25 cellular contexts compared by ENCODE assay signal in the genomic region with DNA sequence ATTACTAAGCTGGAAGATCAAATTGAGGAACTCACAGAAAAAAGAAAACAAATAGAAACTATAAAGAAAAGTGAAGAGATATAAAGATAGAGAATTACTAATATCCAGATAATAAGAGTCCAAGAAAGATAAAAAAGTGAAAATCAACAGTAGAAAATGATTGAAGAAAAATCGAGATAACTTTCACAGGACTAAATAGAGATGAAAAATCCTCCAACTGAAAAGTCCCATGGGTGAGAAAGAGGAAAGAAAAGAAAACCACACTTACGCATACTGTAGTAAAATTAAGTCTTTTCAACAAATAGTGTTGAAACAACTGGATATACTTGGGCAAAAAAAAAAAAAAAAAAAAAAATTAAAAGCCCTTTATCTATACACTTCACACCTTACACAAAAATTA. TPM values are rescaled to one million over a fixed set of nuclear protein-coding genes. Genes with fewer than 3 reads are reported as not detected.
"Had no signal": no experiment of that assay in that cellular context is flagged by ENCODE, and none has a peak within 500 bp of the region (broad histone marks: within the 10 kb centered on the region; RNA-seq: fewer than 3 reads in every experiment).

No MANE protein-coding gene starts in this region.

- H3K4me3 Mint-ChIP-seq: activated CD4-positive, alpha-beta T cell treated with anti-CD3 and anti-CD28 coated beads, Interleukin-2, amount 10 ng/mL, durations not matched to agents 24 days and 14 days; activated CD8-positive, alpha-beta memory T cell treated with anti-CD3 and anti-CD28 coated beads, Interleukin-2, amount 10 ng/mL, durations not matched to agents 7 days and 5 days; activated naive CD8-positive, alpha-beta T cell; activated T-cell treated with anti-CD3 and anti-CD28 coated beads, Interleukin-2, amount 50 U/mL, for 24 hours; activated T-helper 1 cell treated with anti-CD3 and anti-CD28 coated beads, Interleukin-12 subunit alpha, Interleukin-12 subunit beta, Interleukin-2, Interleukin-4 antibody, amounts not matched to agents 30 ng/mL and 10 ng/mL and 1 ng/mL, durations not matched to agents 14 hours and 24 hours and 36 hours had no signal

- H3K27ac Mint-ChIP-seq: activated CD4-positive, alpha-beta T cell treated with anti-CD3 and anti-CD28 coated beads, Interleukin-2, amount 10 ng/mL, durations not matched to agents 24 days and 14 days; activated CD8-positive, alpha-beta memory T cell treated with anti-CD3 and anti-CD28 coated beads, Interleukin-2, amount 10 ng/mL, durations not matched to agents 7 days and 5 days; activated naive CD8-positive, alpha-beta T cell; activated T-cell treated with anti-CD3 and anti-CD28 coated beads, Interleukin-2, amount 50 U/mL, for 24 hours; activated T-helper 1 cell treated with anti-CD3 and anti-CD28 coated beads, Interleukin-12 subunit alpha, Interleukin-12 subunit beta, Interleukin-2, Interleukin-4 antibody, amounts not matched to agents 30 ng/mL and 10 ng/mL and 1 ng/mL, durations not matched to agents 14 hours and 24 hours and 36 hours had no signal

- DNase-seq: activated CD4-positive, alpha-beta T cell treated with anti-CD3 and anti-CD28 coated beads, Interleukin-2, amount 10 ng/mL, durations not matched to agents 24 days and 14 days; activated CD4-positive, alpha-beta T cell treated with anti-CD3 and anti-CD28 coated beads, Interleukin-2, amount 50 U/mL, for 48 hours; activated CD4-positive, CD25-positive, alpha-beta regulatory T cell treated with anti-CD3 and anti-CD28 coated beads, Interleukin-2, amount 50 U/mL, for 72 hours; activated CD8-positive, alpha-beta memory T cell treated with anti-CD3 and anti-CD28 coated beads, Interleukin-2, amount 10 ng/mL, durations not matched to agents 7 days and 5 days; activated effector memory CD4-positive, alpha-beta T cell treated with Interleukin-2 at 50 U/mL for 16 hours; activated naive CD4-positive, alpha-beta T cell treated with Interleukin-2 at 50 U/mL for 16 hours; activated T-cell treated with anti-CD3 and anti-CD28 coated beads, Interleukin-2, amount 50 U/mL, for 24 hours; amygdala; brain microvascular endothelial cell; MG63; NCI-H1105; NCI-H1436; NCI-H1694 treated with DMSO at 0.1 percent for 48 hours; NCI-H2029 treated with DMSO at 0.1 percent for 48 hours; NCI-H345; NCI-H510A; NCI-H69; NK-92 treated with Interleukin-12 subunit alpha and Interleukin-12 subunit beta, amount 100 ng/mL, for 24 hours; T-helper 1 cell had no signal

- H3K36me3 ChIP-seq: brain microvascular endothelial cell, cardiac muscle cell, MG63 had no signal

- ATAC-seq: activated CD8-positive, alpha-beta memory T cell treated with anti-CD3 and anti-CD28 coated beads, Interleukin-2, amount 10 ng/mL, durations not matched to agents 7 days and 5 days had no signal

- H3K36me3 Mint-ChIP-seq: activated CD8-positive, alpha-beta memory T cell treated with anti-CD3 and anti-CD28 coated beads, Interleukin-2, amount 10 ng/mL, durations not matched to agents 7 days and 5 days had no signal

- H3K4me3 ChIP-seq: cardiac muscle cell, MG63, SK-N-MC had no signal

- H3K9me3 ChIP-seq: MG63 had no signal

- H3K27ac ChIP-seq: brain microvascular endothelial cell, cardiac muscle cell, SK-N-MC had no signal

- H3K9me3 Mint-ChIP-seq: activated CD4-positive, alpha-beta T cell treated with anti-CD3 and anti-CD28 coated beads, Interleukin-2, amount 10 ng/mL, durations not matched to agents 24 days and 14 days; activated T-cell treated with anti-CD3 and anti-CD28 coated beads, Interleukin-2, amount 50 U/mL, for 24 hours; activated T-helper 1 cell treated with anti-CD3 and anti-CD28 coated beads, Interleukin-12 subunit alpha, Interleukin-12 subunit beta, Interleukin-2, Interleukin-4 antibody, amounts not matched to agents 30 ng/mL and 10 ng/mL and 1 ng/mL, durations not matched to agents 14 hours and 24 hours and 36 hours had no signal

RNA-seq across cellular contexts. Expression of a gene that starts 60.0 kb away (rescaled TPM):
- total RNA-seq: cardiac muscle cell, OCI-LY7, RPMI7951 had no signal
